ENCODE assay signal across 13 cellular contexts in genomic region chr3:189572249-189572648, GRCh38. TPM values are rescaled to one million over a fixed set of nuclear protein-coding genes. Genes with fewer than 3 reads are reported as not detected.
A peak's percentile ranks its signal among the peaks of the same experiment; 100 is the strongest.
DNase-seq lines count a peak whose midpoint lies in the region; ATAC-seq lines count a peak whose summit lies in the region.
"Had no signal": no experiment of that assay in that cellular context is flagged by ENCODE, and none has a peak within 500 bp of the region (broad histone marks: within the 10 kb centered on the region; RNA-seq: fewer than 3 reads in every experiment).

No MANE protein-coding gene starts in this region.

- H3K4me1 ChIP-seq in adipocyte (ENCODE audit: control insufficient read depth, insufficient read depth, low read length) (peaks cover 15% of the 10 kb centered on the region), trophoblast cell (ENCODE audit: control insufficient read depth in 1 of 2, insufficient read depth in 2 of 2, low read length in 2 of 2) (peaks cover 0 to 2% of the 10 kb centered on the region in 2 experiments)

- H3K4me2 ChIP-seq in trophoblast cell (ENCODE audit: low read length), result no peak overlapping the region

- no peak overlapping the region for H3K4ac ChIP-seq in trophoblast cell (ENCODE audit: low read depth, low read length)

- WGBS in trophoblast cell (ENCODE audit: extremely low coverage, insufficient coverage, insufficient read length), result no CpG with 5 or more reads among the region's 2 CpGs

- no peaks in the 10 kb centered on the region for H3K79me2 ChIP-seq in trophoblast cell (ENCODE audit: control insufficient read depth, insufficient read depth, low read length, poor library complexity)

- no peak overlapping the region for H2BK120ac ChIP-seq in trophoblast cell (ENCODE audit: insufficient read depth, low read length, poor library complexity)

- H2BK12ac ChIP-seq in trophoblast cell (ENCODE audit: low read length), result no peak overlapping the region

- H3K79me1 ChIP-seq in trophoblast cell (ENCODE audit: low read length), result no peaks in the 10 kb centered on the region

- H3K36me3 ChIP-seq in adipocyte (ENCODE audit: control insufficient read depth, insufficient read depth, low read length, severe bottlenecking), result no peaks in the 10 kb centered on the region
- no peaks in the 10 kb centered on the region for H3K36me3 ChIP-seq in trophoblast cell (ENCODE audit: control insufficient read depth in 1 of 2, insufficient read depth in 2 of 2, low read length in 2 of 2)
- H3K36me3 ChIP-seq: cardiac muscle cell had no signal

- H3K27me3 ChIP-seq in adipocyte (replicated peaks; ENCODE audit: control insufficient read depth, insufficient read depth, low read length) (no peaks in the 10 kb centered on the region), trophoblast cell (ENCODE audit: insufficient read depth, low read length) (no peaks in the 10 kb centered on the region)
- H3K27me3 ChIP-seq: cardiac muscle cell had no signal

- no peak overlapping the region for H3K14ac ChIP-seq in trophoblast cell (ENCODE audit: low read length)

- H4K91ac ChIP-seq in trophoblast cell (ENCODE audit: low read depth, low read length), result no peak overlapping the region

- no peak overlapping the region for H2BK5ac ChIP-seq in trophoblast cell (ENCODE audit: low read depth, low read length, poor library complexity)

- DNase-seq in EL (peak; percentile 28), adipocyte (ENCODE audit: low read depth) (peak; percentile 39), trophoblast cell (peak; percentile 58 to 97), left lobe of liver (ENCODE audit: low spot score) (no peak)
- DNase-seq: CD8-positive, alpha-beta memory T cell; NCI-H1048; NCI-H226; OCI-M1 had no signal

- H3K9me3 ChIP-seq in adipocyte (ENCODE audit: control insufficient read depth, low read length) (no peaks in the 10 kb centered on the region), trophoblast cell (ENCODE audit: insufficient read depth, low read depth, low read length) (no peaks in the 10 kb centered on the region)

- H4K12ac ChIP-seq in trophoblast cell (ENCODE audit: low read depth, low read length), result no peak overlapping the region

- H3K4me3 ChIP-seq in adipocyte (ENCODE audit: low read length), result no peak overlapping the region
- H3K4me3 ChIP-seq in trophoblast cell (ENCODE audit: low read depth, low read length), result no peak overlapping the region
- H3K4me3 ChIP-seq: cardiac muscle cell had no signal

- no peak overlapping the region for H3K27ac ChIP-seq in trophoblast cell (ENCODE audit: low read depth, low read length)
- H3K27ac ChIP-seq: cardiac muscle cell had no signal

- no peak overlapping the region for H3K18ac ChIP-seq in trophoblast cell (ENCODE audit: low read length)

- peak; percentile 30 for ATAC-seq in GM21619 (IDR thresholded peaks at IDR 0.05; ENCODE audit: unreplicated experiment)
- no peak for ATAC-seq in left lobe of liver
- ATAC-seq in HG03565 (IDR thresholded peaks at IDR 0.05; ENCODE audit: unreplicated experiment), result no peak
- no peak for ATAC-seq in GM21367 (IDR thresholded peaks at IDR 0.05; ENCODE audit: unreplicated experiment)
- ATAC-seq: WTC11 had no signal

- no peak overlapping the region for H4K8ac ChIP-seq in trophoblast cell (ENCODE audit: low read depth, low read length)

- no peak overlapping the region for H2AK5ac ChIP-seq in trophoblast cell (ENCODE audit: low read length)

- H2AFZ ChIP-seq in trophoblast cell (ENCODE audit: insufficient read depth, low read length, poor library complexity), result no peak overlapping the region

- H3K9ac ChIP-seq in adipocyte (ENCODE audit: low read length) (no peak overlapping the region), trophoblast cell (ENCODE audit: low read length) (no peak overlapping the region)

- H3K23ac ChIP-seq in trophoblast cell (ENCODE audit: low read length), result no peak overlapping the region

RNA-seq across cellular contexts. Expression of gene TP63, which starts 58.9 kb away (rescaled TPM):
- polyA plus RNA-seq in trophoblast cell (2013), result 14.2 and 14.3 TPM in 2 replicates
- total RNA-seq in left lobe of liver, result 0.05 TPM
- total RNA-seq: cardiac muscle cell had no signal
- polyA plus RNA-seq: cardiac muscle cell had no signal
